In the genomic region with DNA sequence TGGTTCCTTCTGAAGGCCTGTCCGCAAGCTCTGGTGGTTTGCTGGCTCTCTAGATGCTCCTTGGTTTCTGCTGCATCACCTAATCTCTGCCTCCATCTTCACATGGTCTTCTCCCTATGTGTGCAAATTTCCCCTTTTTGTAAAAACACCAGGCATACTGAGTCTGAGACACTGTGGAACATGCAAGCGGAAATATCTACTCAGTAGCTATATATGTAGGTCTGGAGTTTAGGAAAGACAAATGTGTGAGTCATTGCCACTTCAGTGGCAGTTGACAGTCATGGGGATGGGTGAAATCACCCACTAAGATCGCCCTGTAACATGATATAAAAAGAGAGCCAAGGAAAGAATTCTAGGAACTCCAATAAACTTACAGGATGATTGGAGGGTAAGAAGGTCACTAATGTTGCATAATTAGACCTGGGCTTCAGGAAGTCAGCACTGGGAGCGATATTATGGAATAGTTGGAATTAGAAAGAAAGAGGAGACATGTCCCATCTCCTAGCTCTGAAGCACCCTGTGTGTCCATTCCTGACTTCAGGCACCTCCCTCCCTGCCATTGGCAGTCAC, we compare ENCODE assay signal across 12 cellular contexts. TPM values are rescaled to one million over a fixed set of nuclear protein-coding genes. Genes with fewer than 3 reads are reported as not detected.
A peak's percentile ranks its signal among the peaks of the same experiment; 100 is the strongest.
DNase-seq lines count a peak whose midpoint lies in the region; ATAC-seq, FAIRE-seq and TF ChIP-seq lines count a peak whose summit lies in the region.
"Had no signal": no experiment of that assay in that cellular context is flagged by ENCODE, and none has a peak within 500 bp of the region (broad histone marks: within the 10 kb centered on the region; RNA-seq: fewer than 3 reads in every experiment).

No MANE protein-coding gene starts in this region.

- FAIRE-seq in K562 (lab: Jason Lieb, UNC), result peak; percentile 69
- FAIRE-seq: GM18507 had no signal

- POLR2A ChIA-PET in activated CD4-positive, alpha-beta T cell treated with anti-CD3 and anti-CD28 coated beads for 36 hours (lab: Charles Lee), result no interaction called here
- POLR2A ChIA-PET in K562 (lab: Yijun Ruan, JAX), result interaction anchor here (0.6 to 1.4 kb wide), 4 partner anchors 9 to 97 kb away, joined by 3 to 4 read pairs (median 4); no protein-coding TSS in a partner anchor

- H3K9me1 ChIP-seq in K562 (ENCODE audit: control insufficient read depth, insufficient read depth, low read length), result no peaks in the 10 kb centered on the region

- H3K4me1 ChIP-seq in K562 (replicated peaks in 1 of 2; ENCODE audit: control insufficient read depth in 2 of 2, insufficient read depth in 2 of 2, low read length in 2 of 2), result peaks cover 0 to 9% of the 10 kb centered on the region in 2 experiments; a peak in 3 of 5 replicates
- H3K4me1 ChIP-seq: tibial artery had no signal

- peak; percentile 84 for ATAC-seq in activated CD4-positive, alpha-beta T cell treated with anti-CD3 and anti-CD28 coated beads for 36 hours
- ATAC-seq in K562 (peak; percentile 79), GM18505 (IDR thresholded peaks at IDR 0.05; ENCODE audit: unreplicated experiment) (no peak)

- peak overlapping the region; percentile 57 for H2AFZ ChIP-seq in K562 (ENCODE audit: low read depth, low read length)

- no peaks in the 10 kb centered on the region for H3K27me3 ChIP-seq in K562 (ENCODE audit: control insufficient read depth in 2 of 2, insufficient read depth in 2 of 2, low read length in 2 of 2)
- H3K27me3 ChIP-seq: tibial artery had no signal

- TF ChIP-seq CTCF in K562 (IDR thresholded peaks at IDR 0.05 in 2 of 3, conservative IDR thresholded peaks at IDR 0.05 in 1 of 3; ENCODE audit: insufficient read depth in 2 of 3, low read depth in 1 of 3, low read length in 3 of 3) (no peak), glutamatergic neuron (IDR thresholded peaks at IDR 0.05; ENCODE audit: partially characterized antibody, unreplicated experiment) (no peak)

- peak; percentile 64 for TF ChIP-seq EP300 in K562 (IDR thresholded peaks at IDR 0.05; ENCODE audit: low read length)

- no peak for TF ChIP-seq POLR2A in K562 (conservative IDR thresholded peaks at IDR 0.05)
- TF ChIP-seq POLR2A in GM18505 (IDR thresholded peaks at IDR 0.05; ENCODE audit: borderline replicate concordance, extremely low read depth, insufficient read depth, insufficient read length), result no peak

- no peaks in the 10 kb centered on the region for H3K9me3 Mint-ChIP-seq in activated CD4-positive, alpha-beta T cell treated with anti-CD3 and anti-CD28 coated beads for 36 hours (ENCODE audit: low read depth)
- no peaks in the 10 kb centered on the region for H3K9me3 Mint-ChIP-seq in glutamatergic neuron (ENCODE audit: unreplicated experiment)

- peak; percentile 25 for DNase-seq in activated CD4-positive, alpha-beta T cell treated with anti-CD3 and anti-CD28 coated beads for 36 hours
- DNase-seq in activated CD4-positive, alpha-beta T cell treated with anti-CD3 and anti-CD28 coated beads, Interleukin-2, amount 50 U/mL, for 1 hour, result no peak
- DNase-seq in OCI-M1 (lab: John Stamatoyannopoulos, UW) (peak; percentile 83), K562 (ENCODE audit: extremely low read depth in 1 of 4, low spot score in 3 of 4) (peak in 2 of 4 experiments; percentile 30 to 49), NCI-H1092 (lab: John Stamatoyannopoulos, UW) (no peak), glutamatergic neuron (no peak)
- peak; percentile 14 for DNase-seq in stimulated activated CD4-positive, alpha-beta T cell treated with anti-CD3 and anti-CD28 coated beads, Interleukin-1b, Interleukin-23, amount 100 ng/mL, for 48 hours
- DNase-seq: Karpas-422, tibial artery had no signal

- 8% methylated on average over 4 of the region's 4 CpGs for WGBS in K562 (ENCODE audit: insufficient coverage, low coverage, missing lambda C conversion rate)

- no TSS peak for BruUV-seq in K562 (replicated peaks; lab: Mats Ljungman, UMichigan)

- no peak for TF ChIP-seq RAD21 in K562 (CRISPR knock-in tag; conservative IDR thresholded peaks at IDR 0.05 in 1 of 2, IDR thresholded peaks at IDR 0.05 in 1 of 2)

- CTCF ChIA-PET in activated CD4-positive, alpha-beta T cell treated with anti-CD3 and anti-CD28 coated beads for 36 hours (lab: Charles Lee), result interaction anchor here (0.6 to 1.5 kb wide), 7 partner anchors 9 to 671 kb away, joined by 3 to 6 read pairs (median 4); no protein-coding TSS in a partner anchor
- CTCF ChIA-PET in K562 (lab: Yijun Ruan, JAX; ENCODE audit: low intra/inter-chr PET ratio), result no interaction called here

- no peak overlapping the region for H3K4me3 ChIP-seq in K562
- H3K4me3 ChIP-seq: skin epidermis, tibial artery had no signal

- intact Hi-C loops in activated CD4-positive, alpha-beta T cell treated with anti-CD3 and anti-CD28 coated beads for 36 hours (cut with DNase I, micrococcal nuclease), result loop anchor here (1.0 to 5.0 kb wide), 5 partner anchors 22 to 217 kb away; a partner anchor contains a TSS
- intact Hi-C loops in K562 (cut with micrococcal nuclease), result no loop called here

- H3K4me3 Mint-ChIP-seq in activated CD4-positive, alpha-beta T cell treated with anti-CD3 and anti-CD28 coated beads for 36 hours, result no peak overlapping the region
- no peak overlapping the region for H3K4me3 Mint-ChIP-seq in glutamatergic neuron (ENCODE audit: unreplicated experiment)

- no peak overlapping the region for H3K9ac ChIP-seq in K562 (ENCODE audit: insufficient read depth in 1 of 2, low read depth in 2 of 2, low read length in 2 of 2)

- H3K27ac ChIP-seq in K562 (ENCODE audit: extremely low read depth, low read depth, low read length), result peak overlapping the region; percentile 64; the same call in 2 of the 3 replicates
- H3K27ac ChIP-seq: skin epidermis, tibial artery had no signal

- H3K4me1 Mint-ChIP-seq in activated CD4-positive, alpha-beta T cell treated with anti-CD3 and anti-CD28 coated beads for 36 hours, result peaks cover 45% of the 10 kb centered on the region
- H3K4me1 Mint-ChIP-seq in glutamatergic neuron (ENCODE audit: low read depth, unreplicated experiment), result peaks cover 3% of the 10 kb centered on the region

- no peaks in the 10 kb centered on the region for H3K36me3 Mint-ChIP-seq in activated CD4-positive, alpha-beta T cell treated with anti-CD3 and anti-CD28 coated beads for 36 hours (ENCODE audit: low read depth)
- no peaks in the 10 kb centered on the region for H3K36me3 Mint-ChIP-seq in glutamatergic neuron (ENCODE audit: unreplicated experiment)

- H3K36me3 ChIP-seq in K562 (ENCODE audit: control insufficient read depth, insufficient read depth, low read length), result no peaks in the 10 kb centered on the region
- H3K36me3 ChIP-seq: tibial artery had no signal

- no peaks in the 10 kb centered on the region for H3K79me2 ChIP-seq in K562 (ENCODE audit: control insufficient read depth, insufficient read depth, low read length)

- H3K4me2 ChIP-seq in K562 (ENCODE audit: insufficient read depth, low read length), result peak overlapping the region; percentile 36; the same call in 1 of the 2 replicates

- in situ Hi-C loops in K562 (cut with MboI), result no loop called here

- no peaks in the 10 kb centered on the region for H3K27me3 Mint-ChIP-seq in activated CD4-positive, alpha-beta T cell treated with anti-CD3 and anti-CD28 coated beads for 36 hours
- H3K27me3 Mint-ChIP-seq in glutamatergic neuron (ENCODE audit: unreplicated experiment), result peaks cover 2% of the 10 kb centered on the region

- H3K9me3 ChIP-seq in K562 (replicated peaks; ENCODE audit: control insufficient read depth, insufficient read depth, low read depth, low read length), result no peaks in the 10 kb centered on the region
- H3K9me3 ChIP-seq: tibial artery had no signal

- H3K27ac Mint-ChIP-seq in activated CD4-positive, alpha-beta T cell treated with anti-CD3 and anti-CD28 coated beads for 36 hours, result peak overlapping the region; percentile 62
- H3K27ac Mint-ChIP-seq in glutamatergic neuron (ENCODE audit: unreplicated experiment), result no peak overlapping the region

- H4K20me1 ChIP-seq in K562 (replicated peaks; ENCODE audit: control insufficient read depth, insufficient read depth, low read length), result no peaks in the 10 kb centered on the region

RNA-seq across cellular contexts. Expression of a gene that starts 22.7 kb away (rescaled TPM):
- total RNA-seq in activated CD4-positive, alpha-beta T cell treated with anti-CD3 and anti-CD28 coated beads for 36 hours, result 10 to 100 TPM; 26.0 to 31.0 TPM
- total RNA-seq in K562 (2011; cell fraction: chromatin; rRNA removed; ENCODE audit: low replicate concordance), result 3.5 and 7.0 TPM in 2 replicates
- 1.7 and 2.9 TPM in 2 replicates for total RNA-seq in K562 (2011; cell fraction: nucleolus; rRNA removed)
- 3.9 and 8.0 TPM in 2 replicates for total RNA-seq in K562 (2011; cell fraction: nucleoplasm; rRNA removed)
- total RNA-seq in K562 (2014; rRNA removed), result 18.8 and 19.3 TPM in 2 replicates
- total RNA-seq in K562 (2014; rRNA removed; fragmentation: Illumina TruSeq; extraction: Trizol), result 35.1 and 41.7 TPM in 2 replicates
- 33.4 and 36.9 TPM in 2 replicates for total RNA-seq in K562 (2015; rRNA removed; fragmentation: Illumina TruSeq; extraction: Trizol)
- total RNA-seq in K562 (2021), result 21.6 and 22.1 TPM in 2 replicates
- polyA plus RNA-seq in K562 (2011; rRNA removed), result 18.5 and 28.5 TPM in 2 replicates
- polyA plus RNA-seq in K562 (2011; cell fraction: cytosol; rRNA removed), result 2.9 and 7.9 TPM in 2 replicates
- polyA plus RNA-seq in K562 (2011; cell fraction: nucleus; rRNA removed), result 3.1 and 3.7 TPM in 2 replicates
- polyA plus RNA-seq in K562 (2012), result 27.6 and 38.2 TPM in 2 replicates
- 33.2 and 39.8 TPM in 2 replicates for polyA plus RNA-seq in K562 (2014; fragmentation: Illumina TruSeq; extraction: Trizol)
- polyA plus RNA-seq in K562 (2014; fragmentation: Nextera tagmentation; extraction: Ambion mirVana), result 10 to 100 TPM; 22.0 to 30.2 TPM
- polyA plus RNA-seq in K562 (2014; rRNA removed), result 29.8 and 32.1 TPM in 2 replicates
- 12.8 and 13.2 TPM in 2 replicates for polyA minus RNA-seq in K562 (2011; rRNA and poly(A)+ RNA removed)
- polyA minus RNA-seq in K562 (2011; cell fraction: cytosol; rRNA and poly(A)+ RNA removed), result 4.3 and 6.9 TPM in 2 replicates
- 4.3 and 6.6 TPM in 2 replicates for polyA minus RNA-seq in K562 (2011; cell fraction: nucleus; rRNA and poly(A)+ RNA removed)
- total RNA-seq in glutamatergic neuron (ENCODE audit: unreplicated experiment), result 24.3 TPM

RNA-seq across cellular contexts. Expression of a gene that starts 31.0 kb away (rescaled TPM):
- 10 to 100 TPM; 81.9 to 87.5 TPM for total RNA-seq in activated CD4-positive, alpha-beta T cell treated with anti-CD3 and anti-CD28 coated beads for 36 hours
- 42.1 and 93.4 TPM in 2 replicates for total RNA-seq in K562 (2011; cell fraction: chromatin; rRNA removed; ENCODE audit: low replicate concordance)
- total RNA-seq in K562 (2011; cell fraction: nucleolus; rRNA removed), result 32.7 and 49.0 TPM in 2 replicates
- total RNA-seq in K562 (2011; cell fraction: nucleoplasm; rRNA removed), result 61.5 and 67.7 TPM in 2 replicates
- total RNA-seq in K562 (2014; rRNA removed) (20.3 and 24.3 TPM in 2 replicates), K562 (2014; rRNA removed; fragmentation: Illumina TruSeq; extraction: Trizol) (21.8 and 29.5 TPM in 2 replicates), K562 (2015; rRNA removed; fragmentation: Illumina TruSeq; extraction: Trizol) (23.8 and 25.4 TPM in 2 replicates), K562 (2021) (35.4 and 39.5 TPM in 2 replicates), glutamatergic neuron (ENCODE audit: unreplicated experiment) (71.0 TPM)
- polyA plus RNA-seq in K562 (2011; rRNA removed) (26.2 and 40.7 TPM in 2 replicates), K562 (2014; fragmentation: Illumina TruSeq; extraction: Trizol) (35.4 and 38.1 TPM in 2 replicates), K562 (2014; fragmentation: Nextera tagmentation; extraction: Ambion mirVana) (10 to 100 TPM; 13.6 to 18.8 TPM), K562 (2014; rRNA removed) (30.4 and 30.5 TPM in 2 replicates)
- 10.7 and 19.3 TPM in 2 replicates for polyA plus RNA-seq in K562 (2011; cell fraction: cytosol; rRNA removed)
- 34.2 and 35.9 TPM in 2 replicates for polyA plus RNA-seq in K562 (2011; cell fraction: nucleus; rRNA removed)
- polyA plus RNA-seq in K562 (2012), result 30.1 and 36.5 TPM in 2 replicates
- 30.0 and 36.5 TPM in 2 replicates for polyA minus RNA-seq in K562 (2011; rRNA and poly(A)+ RNA removed)
- polyA minus RNA-seq in K562 (2011; cell fraction: cytosol; rRNA and poly(A)+ RNA removed), result 10.1 and 12.3 TPM in 2 replicates
- polyA minus RNA-seq in K562 (2011; cell fraction: nucleus; rRNA and poly(A)+ RNA removed), result 21.9 and 33.2 TPM in 2 replicates

Comparison
In these comparisons a context has a peak if more than half of its experiments do, and no peak if none do; other contexts are left out.
1. DNase-seq: peak in activated CD4-positive, alpha-beta T cell treated with anti-CD3 and anti-CD28 coated beads for 36 hours (single experiment), OCI-M1 (single experiment) and stimulated activated CD4-positive, alpha-beta T cell treated with anti-CD3 and anti-CD28 coated beads, Interleukin-1b, Interleukin-23, amount 100 ng/mL, for 48 hours (single experiment); none in activated CD4-positive, alpha-beta T cell treated with anti-CD3 and anti-CD28 coated beads, Interleukin-2, amount 50 U/mL, for 1 hour (single experiment), NCI-H1092 (single experiment) and glutamatergic neuron (single experiment).